Comparison of ENCODE assay signal across 12 cellular contexts in genomic region chr6:139296927-139297326, GRCh38. TPM values are rescaled to one million over a fixed set of nuclear protein-coding genes. Genes with fewer than 3 reads are reported as not detected.
DNase-seq lines count a peak whose midpoint lies in the region; ATAC-seq lines count a peak whose summit lies in the region.
"Had no signal": no experiment of that assay in that cellular context is flagged by ENCODE, and none has a peak within 500 bp of the region (broad histone marks: within the 10 kb centered on the region; RNA-seq: fewer than 3 reads in every experiment).

No MANE protein-coding gene starts in this region.

- no peaks in the 10 kb centered on the region for H3K27me3 Mint-ChIP-seq in activated T-cell treated with anti-CD3 and anti-CD28 coated beads, Interleukin-2, amount 50 U/mL, for 4 hours (ENCODE audit: low read depth)

- no peaks in the 10 kb centered on the region for H3K9me3 Mint-ChIP-seq in activated T-cell treated with anti-CD3 and anti-CD28 coated beads, Interleukin-2, amount 50 U/mL, for 4 hours

- no peak overlapping the region for H3K4me3 Mint-ChIP-seq in activated T-cell treated with anti-CD3 and anti-CD28 coated beads, Interleukin-2, amount 50 U/mL, for 4 hours
- H3K4me3 Mint-ChIP-seq: neural progenitor cell had no signal

- H3K36me3 Mint-ChIP-seq in activated T-cell treated with anti-CD3 and anti-CD28 coated beads, Interleukin-2, amount 50 U/mL, for 4 hours (ENCODE audit: insufficient read depth): no peaks in the 10 kb centered on the region
- H3K36me3 Mint-ChIP-seq: neural progenitor cell had no signal

- ATAC-seq in HG03095 (IDR thresholded peaks at IDR 0.05; ENCODE audit: unreplicated experiment): no peak
- no peak for ATAC-seq in activated T-cell treated with anti-CD3 and anti-CD28 coated beads, Interleukin-2, amount 50 U/mL, for 4 hours

- DNase-seq in AG08395 (ENCODE audit: low spot score) (peak; percentile 51), HS-5 (ENCODE audit: low read depth) (peak; percentile 43), SW480 (ENCODE audit: low spot score) (peak; percentile 5), iris pigment epithelial cell (ENCODE audit: low read depth) (peak; percentile 70), DMS153 (lab: John Stamatoyannopoulos, UW) (no peak)
- DNase-seq in effector CD4-positive, alpha-beta T cell: no peak
- no peak for DNase-seq in activated T-cell treated with anti-CD3 and anti-CD28 coated beads, Interleukin-2, amount 50 U/mL, for 4 hours
- DNase-seq: adrenal gland, NCI-H2107, transverse colon had no signal

- H3K4me1 Mint-ChIP-seq in activated T-cell treated with anti-CD3 and anti-CD28 coated beads, Interleukin-2, amount 50 U/mL, for 4 hours (ENCODE audit: low read depth): peaks cover 41% of the 10 kb centered on the region

RNA-seq across cellular contexts. Expression of gene TXLNB, which starts 5.1 kb away (rescaled TPM):
- under 1 TPM in 2 of 3 donors, not detected in 1; 0.08 to 0.11 TPM for total RNA-seq in activated T-cell treated with anti-CD3 and anti-CD28 coated beads, Interleukin-2, amount 50 U/mL, for 4 hours

Comparison
In these comparisons a context has a peak if more than half of its experiments do, and no peak if none do; other contexts are left out.
1. DNase-seq: peak in AG08395 (single experiment), HS-5 (single experiment), SW480 (single experiment) and iris pigment epithelial cell (single experiment); none in DMS153 (single experiment), effector CD4-positive, alpha-beta T cell (single experiment) and activated T-cell treated with anti-CD3 and anti-CD28 coated beads, Interleukin-2, amount 50 U/mL, for 4 hours (single experiment).